Comparison of ENCODE assay signal across 25 cellular contexts in the genomic region with DNA sequence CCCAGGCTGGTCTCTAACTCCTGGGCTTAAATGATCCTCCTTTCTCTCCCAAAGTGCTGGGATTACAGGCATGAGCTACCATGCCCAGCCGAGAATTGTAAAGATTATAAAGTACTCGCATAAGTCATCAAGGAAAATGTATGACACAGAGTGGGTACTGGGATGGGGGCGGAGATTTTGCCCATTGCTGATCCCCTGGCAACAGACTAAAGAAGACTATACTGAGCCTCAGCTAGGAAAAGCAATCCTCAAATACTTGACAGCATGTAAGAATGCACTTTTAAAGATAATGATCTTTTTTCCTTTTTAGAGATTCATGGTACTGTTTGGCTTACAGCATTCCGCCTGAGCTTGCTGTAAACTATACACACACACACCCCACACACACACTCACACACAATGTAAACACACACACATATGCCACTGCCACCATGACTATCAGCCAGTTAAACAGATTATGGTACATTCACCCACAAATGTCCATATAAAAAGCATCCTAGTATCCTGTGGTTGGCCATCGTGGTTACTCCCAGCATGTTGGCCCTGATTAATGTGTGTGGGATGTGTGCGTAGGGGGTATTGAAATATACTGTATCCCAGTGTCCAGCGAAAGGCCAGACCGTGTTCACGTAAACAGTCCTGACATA.
DNase-seq lines count a peak whose midpoint lies in the region; ATAC-seq and TF ChIP-seq lines count a peak whose summit lies in the region.
"Had no signal": no experiment of that assay in that cellular context is flagged by ENCODE, and none has a peak within 500 bp of the region (broad histone marks: within the 10 kb centered on the region; RNA-seq: fewer than 3 reads in every experiment).

No MANE protein-coding gene starts in this region.

- DNase-seq in AG04449 (ENCODE audit: low read depth, low spot score) (peak; percentile 16), GM23338 (ENCODE audit: low spot score) (no peak), adipocyte (ENCODE audit: low read depth) (peak; percentile 44), fibroblast of peridontal ligament (ENCODE audit: extremely low read depth) (peak; percentile 39), NCI-H82 (lab: John Stamatoyannopoulos, UW) (no peak), NCI-H1048 (lab: John Stamatoyannopoulos, UW) (no peak), GM10266 (ENCODE audit: extremely low spot score) (no peak), Karpas-422 (no peak)
- DNase-seq: activated CD4-positive, CD25-positive, alpha-beta regulatory T cell treated with anti-CD3 and anti-CD28 coated beads, Interleukin-2, amount 50 U/mL, for 72 hours; activated CD8-positive, alpha-beta T cell treated with anti-CD3 and anti-CD28 coated beads for 36 hours; dorsolateral prefrontal cortex; GF-D8; NCI-H1694 treated with DMSO at 0.1 percent for 48 hours; NCI-H524 treated with DMSO at 0.1 percent for 48 hours; Peyer's patch; stimulated activated CD4-positive, alpha-beta T cell treated with anti-CD3 and anti-CD28 coated beads, Interleukin-2, amount 100 ng/mL, for 48 hours had no signal

- no peaks in the 10 kb centered on the region for H3K36me3 Mint-ChIP-seq in GM23338 (ENCODE audit: low read depth)
- H3K36me3 Mint-ChIP-seq: activated naive CD4-positive, alpha-beta T cell treated with anti-CD3 and anti-CD28 coated beads, Interleukin-2, amount 50 U/mL, for 24 hours; type B pancreatic cell had no signal

- no peak overlapping the region for H2AFZ ChIP-seq in GM23338
- no peak overlapping the region for H2AFZ ChIP-seq in Karpas-422 (ENCODE audit: low read length)

- H3F3A ChIP-seq in GM23338 (replicated peaks; ENCODE audit: low read depth) = no peaks in the 10 kb centered on the region

- POLR2A ChIA-PET in AG04449 (lab: Yijun Ruan, JAX) = interaction anchor here (0.9 kb wide), 1 partner anchor 55 kb away, joined by 3 read pairs; no protein-coding TSS in a partner anchor

- CTCF ChIA-PET in AG04449 (lab: Yijun Ruan, JAX) = interaction anchor here (2.2 kb wide), 1 partner anchor 25 kb away, joined by 8 read pairs; no protein-coding TSS in a partner anchor

- H3K9me3 ChIP-seq in adipocyte (ENCODE audit: control insufficient read depth, low read length) (no peaks in the 10 kb centered on the region), Karpas-422 (ENCODE audit: low read length) (no peaks in the 10 kb centered on the region)
- H3K9me3 ChIP-seq: ascending aorta, Peyer's patch, right atrium auricular region, SJSA1 had no signal

- H3K9me2 ChIP-seq in GM23338 (ENCODE audit: insufficient read depth) (no peaks in the 10 kb centered on the region), Karpas-422 (replicated peaks; ENCODE audit: insufficient read depth, low read length) (no peaks in the 10 kb centered on the region)

- H3K79me2 ChIP-seq in GM23338 (replicated peaks; ENCODE audit: insufficient read depth) (no peaks in the 10 kb centered on the region), Karpas-422 (ENCODE audit: low read length) (no peaks in the 10 kb centered on the region)

- H3K4me1 Mint-ChIP-seq in GM23338 = no peaks in the 10 kb centered on the region
- H3K4me1 Mint-ChIP-seq: activated naive CD4-positive, alpha-beta T cell treated with anti-CD3 and anti-CD28 coated beads, Interleukin-2, amount 50 U/mL, for 24 hours; activated T-helper 17 cell treated with anti-CD3 and anti-CD28 coated beads, Interleukin-2, amount 50 U/mL, for 72 hours; B cell had no signal

- H3K27ac ChIP-seq in GM23338 (ENCODE audit: low read depth) (no peak overlapping the region), Karpas-422 (ENCODE audit: low read length) (no peak overlapping the region)
- H3K27ac ChIP-seq: ascending aorta, dorsolateral prefrontal cortex, KMS-11, Peyer's patch, right atrium auricular region, SJSA1 had no signal

- TF ChIP-seq CTCF in AG04449 (IDR thresholded peaks at IDR 0.05; ENCODE audit: insufficient read depth, low read length, missing control alignments) (no peak), GM23338 (conservative IDR thresholded peaks at IDR 0.05; ENCODE audit: low read depth in 2 of 2) (no peak), GM10266 (IDR thresholded peaks at IDR 0.05; ENCODE audit: control insufficient read depth, insufficient read depth, low read depth, missing control alignments) (no peak)

- no peak overlapping the region for H3K4me2 ChIP-seq in GM23338
- no peak overlapping the region for H3K4me2 ChIP-seq in Karpas-422 (ENCODE audit: low read depth, low read length, poor library complexity, severe bottlenecking)
- H3K4me2 ChIP-seq: KMS-11 had no signal

- no peaks in the 10 kb centered on the region for H3K9me3 Mint-ChIP-seq in GM23338
- H3K9me3 Mint-ChIP-seq: activated CD8-positive, alpha-beta T cell treated with anti-CD3 and anti-CD28 coated beads for 36 hours; activated naive CD4-positive, alpha-beta T cell treated with anti-CD3 and anti-CD28 coated beads, Interleukin-2, amount 50 U/mL, for 24 hours; activated T-helper 17 cell treated with anti-CD3 and anti-CD28 coated beads, Interleukin-2, amount 50 U/mL, for 72 hours had no signal

- H3K27me3 Mint-ChIP-seq in GM23338 (ENCODE audit: insufficient read depth, low read depth, poor library complexity) = no peaks in the 10 kb centered on the region
- H3K27me3 Mint-ChIP-seq: activated CD8-positive, alpha-beta T cell treated with anti-CD3 and anti-CD28 coated beads for 36 hours; activated naive CD4-positive, alpha-beta T cell treated with anti-CD3 and anti-CD28 coated beads, Interleukin-2, amount 50 U/mL, for 24 hours; activated T-helper 17 cell treated with anti-CD3 and anti-CD28 coated beads, Interleukin-2, amount 50 U/mL, for 72 hours; B cell; type B pancreatic cell had no signal

- no peaks in the 10 kb centered on the region for H3K27me3 ChIP-seq in GM23338 (ENCODE audit: insufficient read depth)
- H3K27me3 ChIP-seq in adipocyte (replicated peaks; ENCODE audit: control insufficient read depth, insufficient read depth, low read length) = peaks cover 3% of the 10 kb centered on the region
- no peaks in the 10 kb centered on the region for H3K27me3 ChIP-seq in Karpas-422 (ENCODE audit: low read length)
- H3K27me3 ChIP-seq: ascending aorta, Peyer's patch, right atrium auricular region, SJSA1 had no signal

- ATAC-seq in GM23338 = no peak
- ATAC-seq: activated CD8-positive, alpha-beta T cell treated with anti-CD3 and anti-CD28 coated beads for 36 hours; activated T-helper 17 cell treated with anti-CD3 and anti-CD28 coated beads, Interleukin-2, amount 50 U/mL, for 72 hours had no signal

- H3K4me1 ChIP-seq in GM23338 (ENCODE audit: insufficient read depth) (no peaks in the 10 kb centered on the region), adipocyte (ENCODE audit: control insufficient read depth, insufficient read depth, low read length) (no peaks in the 10 kb centered on the region), Karpas-422 (ENCODE audit: low read length) (no peaks in the 10 kb centered on the region)
- H3K4me1 ChIP-seq: ascending aorta, Peyer's patch, right atrium auricular region, SJSA1 had no signal

- H3K4me3 ChIP-seq in AG04449 (ENCODE audit: low read depth, low read length) = no peak overlapping the region
- H3K4me3 ChIP-seq in GM23338 = no peak overlapping the region
- no peak overlapping the region for H3K4me3 ChIP-seq in adipocyte (ENCODE audit: low read length)
- no peak overlapping the region for H3K4me3 ChIP-seq in Karpas-422 (ENCODE audit: low read length)
- H3K4me3 ChIP-seq: ascending aorta, dorsolateral prefrontal cortex, lung, Peyer's patch, right atrium auricular region, SJSA1 had no signal

- peak overlapping the region; percentile 27; the same call in 1 of the 2 replicates for H3K27ac Mint-ChIP-seq in GM23338
- H3K27ac Mint-ChIP-seq: activated CD8-positive, alpha-beta T cell treated with anti-CD3 and anti-CD28 coated beads for 36 hours; activated naive CD4-positive, alpha-beta T cell treated with anti-CD3 and anti-CD28 coated beads, Interleukin-2, amount 50 U/mL, for 24 hours; activated T-helper 17 cell treated with anti-CD3 and anti-CD28 coated beads, Interleukin-2, amount 50 U/mL, for 72 hours; B cell; type B pancreatic cell had no signal

- H3K4me3 Mint-ChIP-seq in GM23338 = no peak overlapping the region
- H3K4me3 Mint-ChIP-seq: activated CD8-positive, alpha-beta T cell treated with anti-CD3 and anti-CD28 coated beads for 36 hours; activated naive CD4-positive, alpha-beta T cell treated with anti-CD3 and anti-CD28 coated beads, Interleukin-2, amount 50 U/mL, for 24 hours; activated T-helper 17 cell treated with anti-CD3 and anti-CD28 coated beads, Interleukin-2, amount 50 U/mL, for 72 hours; B cell; type B pancreatic cell had no signal

- H3K9ac ChIP-seq in adipocyte (ENCODE audit: low read length) = no peak overlapping the region
- no peak overlapping the region for H3K9ac ChIP-seq in Karpas-422 (ENCODE audit: low read length)
- H3K9ac ChIP-seq: KMS-11 had no signal

- no peaks in the 10 kb centered on the region for H3K36me3 ChIP-seq in GM23338 (ENCODE audit: insufficient read depth)
- no peaks in the 10 kb centered on the region for H3K36me3 ChIP-seq in adipocyte (ENCODE audit: control insufficient read depth, insufficient read depth, low read length, severe bottlenecking)
- no peaks in the 10 kb centered on the region for H3K36me3 ChIP-seq in Karpas-422 (ENCODE audit: insufficient read depth, low read length)
- H3K36me3 ChIP-seq: ascending aorta, Peyer's patch, right atrium auricular region, SJSA1 had no signal

- H4K20me1 ChIP-seq in GM23338 (replicated peaks; ENCODE audit: insufficient read depth) (no peaks in the 10 kb centered on the region), Karpas-422 (ENCODE audit: insufficient read depth, low read depth, low read length) (no peaks in the 10 kb centered on the region)

TF ChIP-seq in GM23338, 12 proteins besides CTCF, POLR2A, EP300 and RAD21 (continues in another document):
- TF ChIP-seq NANOG (IDR thresholded peaks at IDR 0.05; ENCODE audit: borderline replicate concordance) = no peak
- no peak for TF ChIP-seq EZH2phosphoT487 (IDR thresholded peaks at IDR 0.05; ENCODE audit: unreplicated experiment)
- TF ChIP-seq CREB1 (CRISPR knock-in tag; IDR thresholded peaks at IDR 0.05; ENCODE audit: low read depth) = no peak
- no peak for TF ChIP-seq JUNB (IDR thresholded peaks at IDR 0.05; ENCODE audit: unreplicated experiment)

Comparison
In these comparisons a context has a peak if more than half of its experiments do, and no peak if none do; other contexts are left out.
1. DNase-seq: peak in AG04449 (single experiment), adipocyte (single experiment) and fibroblast of peridontal ligament (single experiment); none in GM23338 (single experiment), NCI-H82 (single experiment), NCI-H1048 (single experiment), GM10266 (single experiment) and Karpas-422 (single experiment).